Comparison of ENCODE assay signal across 11 cellular contexts in the genomic region with DNA sequence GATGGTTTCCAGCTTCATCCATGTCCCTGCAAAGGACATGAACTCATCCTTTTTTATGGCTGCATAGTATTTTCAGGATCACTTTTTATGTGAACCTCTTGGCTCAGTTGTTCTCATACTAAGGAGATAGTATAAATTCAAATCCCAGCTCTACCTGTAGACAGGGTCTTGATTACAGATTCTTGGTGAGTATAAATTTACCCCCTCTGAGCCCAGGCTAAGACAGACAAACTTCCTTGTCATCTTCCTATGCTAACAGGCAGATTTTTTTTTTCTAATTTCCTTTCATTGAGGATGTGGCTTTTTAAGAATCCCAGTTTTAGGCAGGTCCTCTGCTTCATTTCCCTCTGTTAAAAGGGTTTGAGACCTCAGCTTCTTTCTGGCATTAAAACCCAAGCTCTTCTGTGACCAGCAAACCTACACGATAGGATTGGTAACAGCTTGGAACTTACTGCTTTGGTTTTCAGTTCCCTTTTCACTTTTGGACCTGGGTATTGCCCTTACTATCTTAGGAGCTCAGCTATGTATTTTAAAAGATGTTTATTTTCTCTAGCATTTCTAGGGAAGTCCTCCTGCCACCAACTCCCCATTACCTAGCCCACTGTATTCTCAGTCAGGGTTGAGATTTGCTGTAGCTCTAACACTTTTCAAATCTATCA.
DNase-seq lines count a peak whose midpoint lies in the region; ATAC-seq and TF ChIP-seq lines count a peak whose summit lies in the region.
"Had no signal": no experiment of that assay in that cellular context is flagged by ENCODE, and none has a peak within 500 bp of the region (broad histone marks: within the 10 kb centered on the region; RNA-seq: fewer than 3 reads in every experiment).

No MANE protein-coding gene starts in this region.

- no peak overlapping the region for H3K4me3 ChIP-seq in OCI-LY3 (ENCODE audit: low read length)
- no peak overlapping the region for H3K4me3 ChIP-seq in BE2C (ENCODE audit: low read depth, low read length)

- no peak overlapping the region for H2AFZ ChIP-seq in OCI-LY3 (ENCODE audit: low read depth, low read length)

- no peak for TF ChIP-seq POLR2A in erythroblast (IDR thresholded peaks at IDR 0.05; ENCODE audit: low read length)

- H3K4me1 ChIP-seq in OCI-LY3 (ENCODE audit: low read length): peaks cover 9% of the 10 kb centered on the region
- no peaks in the 10 kb centered on the region for H3K4me1 ChIP-seq in BE2C

- DNase-seq in nucleus accumbens (lab: John Stamatoyannopoulos, UW) (no peak), DMS53 (lab: John Stamatoyannopoulos, UW) (no peak), BE2C (no peak), erythroblast (lab: John Stamatoyannopoulos, UW) (no peak)
- DNase-seq: central memory CD4-positive, alpha-beta T cell; posterior cingulate gyrus had no signal

- ATAC-seq in GM18520 (IDR thresholded peaks at IDR 0.05; ENCODE audit: unreplicated experiment): peak; percentile 58
- ATAC-seq in GM21423 (IDR thresholded peaks at IDR 0.05; ENCODE audit: unreplicated experiment): peak; percentile 93
- ATAC-seq in HG03060 (IDR thresholded peaks at IDR 0.05; ENCODE audit: low read depth, unreplicated experiment): peak; percentile 59
- ATAC-seq: HepG2 had no signal

- no peaks in the 10 kb centered on the region for H3K27me3 ChIP-seq in OCI-LY3 (ENCODE audit: low read depth, low read length)
- no peaks in the 10 kb centered on the region for H3K27me3 ChIP-seq in BE2C

- no peaks in the 10 kb centered on the region for H4K20me1 ChIP-seq in OCI-LY3 (ENCODE audit: insufficient read depth, low read length)

- no peak overlapping the region for H3K27ac ChIP-seq in OCI-LY3 (ENCODE audit: low read length)

- no peaks in the 10 kb centered on the region for H3K79me2 ChIP-seq in OCI-LY3 (ENCODE audit: low read length)

- H3K9me3 ChIP-seq in OCI-LY3 (ENCODE audit: insufficient read depth, low read length): no peaks in the 10 kb centered on the region
- no peaks in the 10 kb centered on the region for H3K9me3 ChIP-seq in BE2C

- H3K36me3 ChIP-seq in OCI-LY3 (replicated peaks; ENCODE audit: low read depth, low read length) (no peaks in the 10 kb centered on the region), BE2C (no peaks in the 10 kb centered on the region)

- TF ChIP-seq CTCF in OCI-LY3 (IDR thresholded peaks at IDR 0.05; ENCODE audit: low read depth, low read length) (no peak), BE2C (IDR thresholded peaks at IDR 0.05; ENCODE audit: low read depth, low read length) (no peak)

- peak overlapping the region; percentile 19; the same call in 1 of the 2 replicates for H3K4me2 ChIP-seq in OCI-LY3 (ENCODE audit: low read length)

- H3K9ac ChIP-seq in OCI-LY3 (ENCODE audit: low read length): no peak overlapping the region
